In the genomic region with DNA sequence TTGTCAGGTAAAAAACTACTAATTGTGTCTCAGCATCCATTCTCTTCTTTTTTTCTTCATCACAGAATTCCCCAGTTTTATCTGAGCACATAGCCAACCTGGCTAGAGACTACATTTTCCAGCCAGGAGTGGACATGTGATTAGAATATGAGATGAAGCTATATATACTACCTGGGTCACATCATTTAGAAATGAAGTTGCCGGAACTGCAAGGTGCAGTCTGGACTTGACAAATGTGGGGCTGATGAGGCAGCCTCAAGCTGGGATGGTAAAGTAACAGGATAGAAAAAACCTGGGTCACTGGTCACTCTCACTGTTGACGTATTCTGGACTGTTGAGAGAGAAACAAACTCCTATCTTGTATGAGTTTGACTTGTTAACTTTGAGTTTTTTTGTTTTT, we compare ENCODE assay signal across 30 cellular contexts.
"Had no signal": no experiment of that assay in that cellular context is flagged by ENCODE, and none has a peak within 500 bp of the region (broad histone marks: within the 10 kb centered on the region; RNA-seq: fewer than 3 reads in every experiment).

No MANE protein-coding gene starts in this region.

- H3K4me2 ChIP-seq: smooth muscle cell had no signal

- H3K9me3 ChIP-seq: neutrophil, pancreas, prostate gland, right lobe of liver, sigmoid colon, spleen, suprapubic skin, testis, tibial artery, upper lobe of left lung, vagina had no signal

- H3K36me3 Mint-ChIP-seq: naive B cell; naive thymus-derived CD8-positive, alpha-beta T cell; natural killer cell treated with Interleukin-12 subunit alpha and Interleukin-12 subunit beta and Interleukin-15 and Interleukin-18, amount 100 ng/mL, for 72 hours; stimulated activated memory B cell treated with anti-CD40 and anti-IgM and Interleukin-4, amounts not matched to agents 10 μg/mL and 1 μg/mL and 100 μg/mL, for 72 hours had no signal

- H3K27me3 Mint-ChIP-seq: naive B cell; natural killer cell treated with Interleukin-12 subunit alpha and Interleukin-12 subunit beta and Interleukin-15 and Interleukin-18, amount 100 ng/mL, for 72 hours; stimulated activated memory B cell treated with anti-CD40 and anti-IgM and Interleukin-4, amounts not matched to agents 10 μg/mL and 1 μg/mL and 100 μg/mL, for 72 hours; stimulated activated naive CD8-positive, alpha-beta T cell treated with anti-CD3 and anti-CD28 coated beads, Interleukin-15, amount 100 ng/mL, for 72 hours had no signal

- H3K4me1 ChIP-seq: pancreas, prostate gland, right lobe of liver, spleen, testis, tibial artery, upper lobe of left lung, vagina had no signal

- H3K27ac ChIP-seq: neutrophil, pancreas, prostate gland, right lobe of liver, sigmoid colon, skin epidermis, spleen, suprapubic skin, testis, tibial artery, upper lobe of left lung, vagina had no signal

- H3K4me3 ChIP-seq: pancreas, prostate gland, right lobe of liver, sigmoid colon, skin epidermis, smooth muscle cell, spleen, suprapubic skin, testis, tibial artery, upper lobe of left lung, vagina had no signal

- H3K9me3 Mint-ChIP-seq: naive B cell; natural killer cell treated with Interleukin-12 subunit alpha and Interleukin-12 subunit beta and Interleukin-15 and Interleukin-18, amount 100 ng/mL, for 72 hours; neural crest cell; stimulated activated memory B cell treated with anti-CD40 and anti-IgM and Interleukin-4, amounts not matched to agents 10 μg/mL and 1 μg/mL and 100 μg/mL, for 72 hours; stimulated activated naive CD8-positive, alpha-beta T cell treated with anti-CD3 and anti-CD28 coated beads, Interleukin-15, amount 100 ng/mL, for 72 hours had no signal

- H3K4me3 Mint-ChIP-seq: naive B cell; naive thymus-derived CD8-positive, alpha-beta T cell; natural killer cell treated with Interleukin-12 subunit alpha and Interleukin-12 subunit beta and Interleukin-15 and Interleukin-18, amount 100 ng/mL, for 72 hours; neural crest cell; stimulated activated memory B cell treated with anti-CD40 and anti-IgM and Interleukin-4, amounts not matched to agents 10 μg/mL and 1 μg/mL and 100 μg/mL, for 72 hours; stimulated activated naive CD8-positive, alpha-beta T cell treated with anti-CD3 and anti-CD28 coated beads, Interleukin-15, amount 100 ng/mL, for 72 hours had no signal

- ATAC-seq: naive thymus-derived CD8-positive, alpha-beta T cell; natural killer cell treated with Interleukin-12 subunit alpha and Interleukin-12 subunit beta and Interleukin-15 and Interleukin-18, amount 100 ng/mL, for 72 hours; pancreas; right cardiac atrium; right lobe of liver; stimulated activated memory B cell treated with anti-CD40 and anti-IgM and Interleukin-4, amounts not matched to agents 10 μg/mL and 1 μg/mL and 100 μg/mL, for 72 hours; stimulated activated naive CD8-positive, alpha-beta T cell treated with anti-CD3 and anti-CD28 coated beads, Interleukin-15, amount 100 ng/mL, for 72 hours; stimulated activated naive CD8-positive, alpha-beta T cell treated with anti-CD3 and anti-CD28 coated beads, Interleukin-15, Interleukin-2, amounts not matched to agents 100 U/mL and 50 U/mL, for 24 hours had no signal

- H3K27ac Mint-ChIP-seq: naive B cell; naive thymus-derived CD8-positive, alpha-beta T cell; natural killer cell treated with Interleukin-12 subunit alpha and Interleukin-12 subunit beta and Interleukin-15 and Interleukin-18, amount 100 ng/mL, for 72 hours; stimulated activated memory B cell treated with anti-CD40 and anti-IgM and Interleukin-4, amounts not matched to agents 10 μg/mL and 1 μg/mL and 100 μg/mL, for 72 hours; stimulated activated naive CD8-positive, alpha-beta T cell treated with anti-CD3 and anti-CD28 coated beads, Interleukin-15, amount 100 ng/mL, for 72 hours had no signal

- H3K4me1 Mint-ChIP-seq: naive B cell; naive thymus-derived CD8-positive, alpha-beta T cell; stimulated activated memory B cell treated with anti-CD40 and anti-IgM and Interleukin-4, amounts not matched to agents 10 μg/mL and 1 μg/mL and 100 μg/mL, for 72 hours; stimulated activated naive CD8-positive, alpha-beta T cell treated with anti-CD3 and anti-CD28 coated beads, Interleukin-15, amount 100 ng/mL, for 72 hours had no signal

- DNase-seq: naive B cell; naive thymus-derived CD8-positive, alpha-beta T cell; nucleus accumbens; pancreas; right cardiac atrium; right lobe of liver; sigmoid colon; spleen; stimulated activated CD4-positive, alpha-beta T cell treated with anti-CD3 and anti-CD28 coated beads, Interleukin-12 subunit alpha, Interleukin-12 subunit beta, amount 100 ng/mL, for 4 hours; stimulated activated CD4-positive, alpha-beta T cell treated with anti-CD3 and anti-CD28 coated beads, Interleukin-1b, Interleukin-23, amount 100 ng/mL, for 48 hours; stimulated activated CD4-positive, alpha-beta T cell treated with anti-CD3 and anti-CD28 coated beads, Interleukin-4, amount 100 ng/mL, for 1 hour; stimulated activated CD4-positive, alpha-beta T cell treated with anti-CD3 and anti-CD28 coated beads, Interleukin-4, amount 100 ng/mL, for 4 hours; stimulated activated CD8-positive, alpha-beta memory T cell treated with anti-CD3 and anti-CD28 coated beads, Interleukin-4, amount 100 ng/mL, for 48 hours; stimulated activated naive CD4-positive, alpha-beta T cell; stimulated activated naive CD8-positive, alpha-beta T cell treated with anti-CD3 and anti-CD28 coated beads, Interleukin-15, amount 100 ng/mL, for 72 hours; stimulated activated naive CD8-positive, alpha-beta T cell treated with anti-CD3 and anti-CD28 coated beads, Interleukin-15, Interleukin-2, amounts not matched to agents 100 U/mL and 50 U/mL, for 24 hours; substantia nigra; testis; tibial artery; trophoblast cell; upper lobe of left lung had no signal

- H3K27me3 ChIP-seq: neutrophil, pancreas, right lobe of liver, sigmoid colon, spleen, suprapubic skin, testis, tibial artery, upper lobe of left lung, vagina had no signal

- H3K36me3 ChIP-seq: neutrophil, pancreas, prostate gland, right lobe of liver, sigmoid colon, spleen, suprapubic skin, tibial artery, upper lobe of left lung, vagina had no signal
